ENCODE assay signal across 9 cellular contexts in the genomic region with DNA sequence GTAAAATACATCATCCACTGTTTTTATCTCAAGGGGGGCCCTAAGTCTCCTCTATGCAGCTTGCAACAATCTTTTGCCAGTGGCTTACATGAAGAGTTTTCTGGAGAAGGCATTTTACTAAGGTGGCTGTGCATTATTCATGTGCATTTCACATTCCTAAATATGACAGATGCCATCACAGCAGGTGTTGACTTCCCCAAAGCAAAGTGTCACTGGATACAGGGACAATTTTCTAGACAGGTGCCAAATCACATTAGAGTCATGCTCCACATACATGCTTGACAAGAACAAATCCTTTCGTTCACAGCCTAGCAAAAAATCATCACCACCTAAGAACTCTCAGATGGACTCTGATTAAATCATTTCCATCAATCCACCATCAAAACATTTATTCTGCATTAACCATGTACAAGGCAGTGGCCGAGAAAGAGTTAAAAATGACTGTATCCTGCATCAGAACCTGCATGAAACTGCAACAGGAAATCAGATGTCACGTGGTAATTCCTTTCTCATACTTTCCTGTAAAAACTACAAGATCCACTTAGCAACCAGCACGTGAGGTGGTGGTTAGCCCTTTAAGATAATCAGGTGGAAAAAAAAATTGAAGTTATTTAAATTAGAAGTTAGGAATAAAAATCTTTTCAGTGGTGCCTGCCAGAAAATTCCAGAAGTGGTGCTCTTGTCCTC.
A peak's percentile ranks its signal among the peaks of the same experiment; 100 is the strongest.
DNase-seq lines count a peak whose midpoint lies in the region; ATAC-seq and TF ChIP-seq lines count a peak whose summit lies in the region.
"Had no signal": no experiment of that assay in that cellular context is flagged by ENCODE, and none has a peak within 500 bp of the region (broad histone marks: within the 10 kb centered on the region; RNA-seq: fewer than 3 reads in every experiment).

No MANE protein-coding gene starts in this region.

- H3K4me3 ChIP-seq in neuronal stem cell (ENCODE audit: low read length in 2 of 2): no peak overlapping the region

- H2BK120ac ChIP-seq in neuronal stem cell (ENCODE audit: low read depth, low read length): no peak overlapping the region

- H3K14ac ChIP-seq in neuronal stem cell (ENCODE audit: low read length): no peak overlapping the region

- no peak overlapping the region for H3K9ac ChIP-seq in neuronal stem cell (ENCODE audit: low read depth, low read length, poor library complexity)

- H3K27ac Mint-ChIP-seq in endothelial cell (ENCODE audit: unreplicated experiment): peak overlapping the region; percentile 50

- no peak overlapping the region for H3K23ac ChIP-seq in neuronal stem cell (ENCODE audit: low read depth, low read length, poor library complexity)

- no peak for ATAC-seq in GM19452 (IDR thresholded peaks at IDR 0.05; ENCODE audit: unreplicated experiment)

- H3K9me3 Mint-ChIP-seq in endothelial cell (ENCODE audit: unreplicated experiment): no peaks in the 10 kb centered on the region

- H3K27me3 ChIP-seq in neuronal stem cell (ENCODE audit: control insufficient read depth in 3 of 3, insufficient read depth in 3 of 3, low read depth in 1 of 3, low read length in 3 of 3): no peaks in the 10 kb centered on the region

- H3K79me1 ChIP-seq in neuronal stem cell (ENCODE audit: low read depth, low read length): no peaks in the 10 kb centered on the region

- H2AFZ ChIP-seq in neuronal stem cell (ENCODE audit: low read length): no peak overlapping the region

- H3K4me2 ChIP-seq in neuronal stem cell (ENCODE audit: insufficient read depth, low read length, poor library complexity, severe bottlenecking): no peak overlapping the region

- H3K27me3 Mint-ChIP-seq in endothelial cell (ENCODE audit: unreplicated experiment): peaks cover 2% of the 10 kb centered on the region

- H2BK5ac ChIP-seq in neuronal stem cell (ENCODE audit: low read length): no peak overlapping the region

- peak; percentile 45 for DNase-seq in stimulated activated CD4-positive, alpha-beta T cell treated with anti-CD3 and anti-CD28 coated beads, Interleukin-1b, Interleukin-23, amount 100 ng/mL, for 48 hours
- DNase-seq in stimulated activated CD4-positive, alpha-beta T cell treated with anti-CD3 and anti-CD28 coated beads, Interleukin-12 subunit alpha, Interleukin-12 subunit beta, amount 100 ng/mL, for 4 hours: no peak
- peak; percentile 15 for DNase-seq in NCI-H69 (lab: John Stamatoyannopoulos, UW)
- DNase-seq in endothelial cell (ENCODE audit: low spot score): no peak
- no peak for DNase-seq in iPS-NIHi11 (ENCODE audit: low spot score)
- DNase-seq in AML-193 (lab: John Stamatoyannopoulos, UW): no peak
- no peak for DNase-seq in neuronal stem cell (ENCODE audit: low spot score)
- DNase-seq: DMS79 had no signal

- H2BK12ac ChIP-seq in neuronal stem cell (ENCODE audit: low read length): no peak overlapping the region

- H3K4me3 Mint-ChIP-seq in endothelial cell (ENCODE audit: unreplicated experiment): no peak overlapping the region

- peaks cover 7 to 37% of the 10 kb centered on the region in 2 donors for H3K4me1 ChIP-seq in neuronal stem cell (ENCODE audit: control insufficient read depth in 2 of 2, insufficient read depth in 1 of 2, low read depth in 1 of 2, low read length in 2 of 2)

- H4K8ac ChIP-seq in neuronal stem cell (ENCODE audit: low read depth, low read length): no peak overlapping the region

- H3K18ac ChIP-seq in neuronal stem cell (ENCODE audit: low read length): no peak overlapping the region

- H3K36me3 Mint-ChIP-seq in endothelial cell (ENCODE audit: low read depth, unreplicated experiment): peaks cover 8% of the 10 kb centered on the region

- H2AK5ac ChIP-seq in neuronal stem cell (ENCODE audit: low read depth, low read length): no peak overlapping the region

- no peak overlapping the region for H3K4ac ChIP-seq in neuronal stem cell (ENCODE audit: low read length)

- no peak overlapping the region for H4K91ac ChIP-seq in neuronal stem cell (ENCODE audit: low read depth, low read length, poor library complexity)

- WGBS in neuronal stem cell (ENCODE audit: extremely low coverage in 2 of 2, insufficient read length in 2 of 2, insufficient replicate concordance in 1 of 2), 2 donors: no CpG with 5 or more reads among the region's 4 CpGs

- peaks cover 0 to 2% of the 10 kb centered on the region in 2 donors for H3K9me3 ChIP-seq in neuronal stem cell (replicated peaks in 1 of 2; ENCODE audit: control insufficient read depth in 2 of 2, insufficient read depth in 1 of 2, low read depth in 1 of 2, low read length in 2 of 2)

- H3K36me3 ChIP-seq in neuronal stem cell (replicated peaks in 1 of 2; ENCODE audit: control insufficient read depth in 2 of 2, insufficient read depth in 2 of 2, low read length in 2 of 2): peaks cover 0 to 48% of the 10 kb centered on the region in 2 donors

- H3K27ac ChIP-seq in neuronal stem cell (replicated peaks; ENCODE audit: low read length): no peak overlapping the region

- no peak for TF ChIP-seq CTCF in endothelial cell (IDR thresholded peaks at IDR 0.05; ENCODE audit: unreplicated experiment)

- H2BK15ac ChIP-seq in neuronal stem cell (ENCODE audit: low read length): no peak overlapping the region

- peaks cover 30% of the 10 kb centered on the region for H3K4me1 Mint-ChIP-seq in endothelial cell (ENCODE audit: unreplicated experiment)

Comparison
In these comparisons a context has a peak if more than half of its experiments do, and no peak if none do; other contexts are left out.
1. DNase-seq: peak in stimulated activated CD4-positive, alpha-beta T cell treated with anti-CD3 and anti-CD28 coated beads, Interleukin-1b, Interleukin-23, amount 100 ng/mL, for 48 hours (single experiment) and NCI-H69 (single experiment); none in stimulated activated CD4-positive, alpha-beta T cell treated with anti-CD3 and anti-CD28 coated beads, Interleukin-12 subunit alpha, Interleukin-12 subunit beta, amount 100 ng/mL, for 4 hours (single experiment), endothelial cell (single experiment), iPS-NIHi11 (single experiment), AML-193 (0 of 2) and neuronal stem cell (single experiment).